1 cellular context compared by ENCODE assay signal in the genomic region with DNA sequence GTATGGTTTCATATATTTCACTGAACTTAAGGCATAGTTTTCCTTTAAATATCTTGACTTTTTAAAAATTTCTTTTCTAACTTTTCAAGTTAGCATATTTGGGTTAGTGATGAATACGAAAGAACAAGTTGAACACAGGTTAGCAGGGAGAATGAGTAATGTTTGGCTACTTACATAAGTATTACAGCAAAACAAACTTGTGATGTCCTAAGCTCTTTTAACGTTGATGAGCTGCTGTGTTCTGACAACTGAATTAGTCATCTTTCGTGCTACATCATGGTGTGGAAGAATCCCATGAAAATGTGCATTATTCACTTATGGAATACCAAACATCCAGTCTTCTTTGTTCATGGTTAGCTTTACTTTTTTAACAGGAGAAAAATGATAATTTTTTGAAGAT.
TF ChIP-seq lines count a peak whose summit lies in the region.

No MANE protein-coding gene starts in this region.

TF ChIP-seq in WTC11, 78 proteins besides CTCF, POLR2A, EP300 and RAD21 (continued from another document):
- TF ChIP-seq, protein P1, sequence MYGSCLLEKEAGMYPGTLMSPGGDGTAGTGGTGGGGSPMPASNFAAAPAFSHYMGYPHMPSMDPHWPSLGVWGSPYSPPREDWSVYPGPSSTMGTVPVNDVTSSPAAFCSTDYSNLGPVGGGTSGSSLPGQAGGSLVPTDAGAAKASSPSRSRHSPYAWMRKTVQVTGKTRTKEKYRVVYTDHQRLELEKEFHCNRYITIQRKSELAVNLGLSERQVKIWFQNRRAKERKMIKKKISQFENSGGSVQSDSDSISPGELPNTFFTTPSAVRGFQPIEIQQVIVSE (CRISPR knock-in tag; IDR thresholded peaks at IDR 0.05; ENCODE audit: borderline replicate concordance) = no peak
- TF ChIP-seq ZNF317 (CRISPR knock-in tag; IDR thresholded peaks at IDR 0.05; ENCODE audit: borderline replicate concordance, low read depth) (no peak), GTF2I (CRISPR knock-in tag; conservative IDR thresholded peaks at IDR 0.05) (no peak), TP53 (CRISPR knock-in tag; IDR thresholded peaks at IDR 0.05) (no peak)
